8 cellular contexts compared by ENCODE assay signal in genomic region chr1:1745651-1746565, GRCh38. TPM values are rescaled to one million over a fixed set of nuclear protein-coding genes. Genes with fewer than 3 reads are reported as not detected.
DNase-seq lines count a peak whose midpoint lies in the region; ATAC-seq and TF ChIP-seq lines count a peak whose summit lies in the region.
"Not testable (repeated sequence)": the region's sequence is repeated elsewhere in the genome, so short reads cannot be mapped to it uniquely, and the experiment has no call there.

No MANE protein-coding gene starts in this region.

- H3K4me3 ChIP-seq in DND-41 (ENCODE audit: low read depth in 1 of 2, low read length in 2 of 2) (peak overlapping the region; percentile 20 to 53; a peak in 3 of 4 replicates), SK-N-SH (ENCODE audit: low read depth in 2 of 2, low read length in 1 of 2) (peak overlapping the region in 1 of 2 experiments; percentile 47; a peak in 2 of 4 replicates), foreskin fibroblast (ENCODE audit: low read depth in 1 of 2, low read length in 2 of 2) (peak overlapping the region; percentile 27 to 48)
- not testable (repeated sequence) for H3K4me3 ChIP-seq in KMS-11 (IDR thresholded peaks at IDR 0.05; ENCODE audit: insufficient read depth, low read depth, low read length)

- peak overlapping the region; percentile 62 for H3K9ac ChIP-seq in DND-41 (ENCODE audit: low read depth, low read length)
- peak overlapping the region; percentile 85 for H3K9ac ChIP-seq in KMS-11
- H3K9ac ChIP-seq in SK-N-SH, result peak overlapping the region; percentile 60; the same call in 1 of the 2 replicates

- not testable (repeated sequence) for H3K27me3 Mint-ChIP-seq in neural crest cell (ENCODE audit: low read depth)

- H3K9me2 ChIP-seq in SK-N-SH, result not testable (repeated sequence)

- peaks cover 12% of the 10 kb centered on the region; the same call in 1 of the 2 replicates for H3K79me2 ChIP-seq in DND-41 (ENCODE audit: insufficient read depth, low read length)
- H3K79me2 ChIP-seq in KMS-11 (ENCODE audit: insufficient read depth, low read depth), result not testable (repeated sequence)
- peaks cover 11% of the 10 kb centered on the region; the same call in 1 of the 2 replicates for H3K79me2 ChIP-seq in SK-N-SH (ENCODE audit: insufficient read depth)

- peak overlapping the region; percentile 79 for H3K4me3 Mint-ChIP-seq in neural crest cell
- peak overlapping the region; percentile 38 for H3K4me3 Mint-ChIP-seq in stimulated activated effector memory CD8-positive, alpha-beta T cell treated with anti-CD3 and anti-CD28 coated beads, Interleukin-12 subunit alpha, Interleukin-12 subunit beta, amount 100 ng/mL, for 72 hours

- H4K20me1 ChIP-seq in DND-41 (ENCODE audit: insufficient read depth, low read length); KMS-11 (ENCODE audit: insufficient read depth); SK-N-SH (ENCODE audit: insufficient read depth): not testable (repeated sequence)

- peak overlapping the region; percentile 49; the same call in 1 of the 2 replicates for H2AFZ ChIP-seq in DND-41 (ENCODE audit: low read depth, low read length)
- H2AFZ ChIP-seq in KMS-11 (ENCODE audit: low read depth); SK-N-SH (ENCODE audit: low read depth): not testable (repeated sequence)

- TF ChIP-seq EP300 in SK-N-SH (IDR thresholded peaks at IDR 0.05; ENCODE audit: borderline replicate concordance in 1 of 2, low read depth in 1 of 2, low read length in 1 of 2), result not testable (repeated sequence)

- not testable (repeated sequence) for H3K9me3 ChIP-seq in DND-41 (ENCODE audit: insufficient read depth, low read length, severe bottlenecking); SK-N-SH

- H3K36me3 Mint-ChIP-seq in neural crest cell (ENCODE audit: low read depth); stimulated activated effector memory CD8-positive, alpha-beta T cell treated with anti-CD3 and anti-CD28 coated beads, Interleukin-12 subunit alpha, Interleukin-12 subunit beta, amount 100 ng/mL, for 72 hours: not testable (repeated sequence)

- H3K36me3 ChIP-seq in DND-41 (ENCODE audit: insufficient read depth, low read length); KMS-11 (ENCODE audit: insufficient read depth); SK-N-SH (replicated peaks in 1 of 2; ENCODE audit: control insufficient read depth in 1 of 2, insufficient read depth in 2 of 2, low read length in 1 of 2): not testable (repeated sequence)

- CTCF ChIA-PET in SK-N-SH (lab: Yijun Ruan, JAX), result not testable (repeated sequence)

- TF ChIP-seq CTCF in DND-41 (IDR thresholded peaks at IDR 0.05; ENCODE audit: borderline replicate concordance, extremely low read depth, low read length, poor library complexity, severe bottlenecking); KMS-11 (conservative IDR thresholded peaks at IDR 0.05; ENCODE audit: low read depth, low read length); SK-N-SH (IDR thresholded peaks at IDR 0.05); foreskin fibroblast (IDR thresholded peaks at IDR 0.05; ENCODE audit: low read depth, low read length); neural crest cell (conservative IDR thresholded peaks at IDR 0.05): not testable (repeated sequence)

- not testable (repeated sequence) for H3F3A ChIP-seq in SK-N-SH (replicated peaks; ENCODE audit: insufficient read depth)

- POLR2A ChIA-PET in SK-N-SH (lab: Yijun Ruan, JAX), result not testable (repeated sequence)

- 3% methylated on average over 8 of the region's 101 CpGs for WGBS in SK-N-SH (ENCODE audit: low lambda C conversion rate)

- H3K9me3 Mint-ChIP-seq in neural crest cell; stimulated activated effector memory CD8-positive, alpha-beta T cell treated with anti-CD3 and anti-CD28 coated beads, Interleukin-12 subunit alpha, Interleukin-12 subunit beta, amount 100 ng/mL, for 72 hours: not testable (repeated sequence)

- not testable (repeated sequence) for H3K27me3 ChIP-seq in DND-41 (ENCODE audit: insufficient read depth, low read length, poor library complexity); KMS-11 (ENCODE audit: insufficient read depth, low read depth); SK-N-SH (ENCODE audit: insufficient read depth)

- H3K4me1 ChIP-seq in DND-41 (ENCODE audit: insufficient read depth, low read length); KMS-11 (ENCODE audit: low read depth, poor library complexity, severe bottlenecking); SK-N-SH (ENCODE audit: control insufficient read depth in 1 of 2, insufficient read depth in 2 of 2, low read depth in 1 of 2, low read length in 1 of 2): not testable (repeated sequence)

- H3K27ac Mint-ChIP-seq in neural crest cell (ENCODE audit: unreplicated experiment), result peak overlapping the region; percentile 97
- peak overlapping the region; percentile 86 for H3K27ac Mint-ChIP-seq in stimulated activated effector memory CD8-positive, alpha-beta T cell treated with anti-CD3 and anti-CD28 coated beads, Interleukin-12 subunit alpha, Interleukin-12 subunit beta, amount 100 ng/mL, for 72 hours

- peak; percentile 77 for ATAC-seq in DND-41 (ENCODE audit: insufficient read depth, low read depth)
- ATAC-seq in stimulated activated effector memory CD8-positive, alpha-beta T cell treated with anti-CD3 and anti-CD28 coated beads, Interleukin-12 subunit alpha, Interleukin-12 subunit beta, amount 100 ng/mL, for 72 hours, result peak; percentile 87

- peak overlapping the region; percentile 44 for H3K4me2 ChIP-seq in DND-41 (ENCODE audit: insufficient read depth, low read length)
- not testable (repeated sequence) for H3K4me2 ChIP-seq in KMS-11, SK-N-SH

- H3K27ac ChIP-seq in DND-41 (ENCODE audit: low read length) (peak overlapping the region; percentile 83), KMS-11 (peak overlapping the region; percentile 96), SK-N-SH (ENCODE audit: low read depth in 2 of 2, low read length in 1 of 2) (peak overlapping the region; percentile 70 to 90)

- peak; percentile 89 for DNase-seq in DND-41
- peak; percentile 48 for DNase-seq in H4 (ENCODE audit: low spot score)
- DNase-seq in SK-N-SH, result peak; percentile 55
- DNase-seq in activated naive CD4-positive, alpha-beta T cell treated with Interleukin-2 at 50 U/mL for 16 hours, result peak; percentile 97
- DNase-seq in foreskin fibroblast, result peak; percentile 68 to 86
- DNase-seq in neural crest cell (ENCODE audit: low read depth, low spot score), result peak; percentile 69
- DNase-seq in stimulated activated effector memory CD8-positive, alpha-beta T cell treated with anti-CD3 and anti-CD28 coated beads, Interleukin-12 subunit alpha, Interleukin-12 subunit beta, amount 100 ng/mL, for 72 hours (ENCODE audit: low spot score in 2 of 2), result peak; percentile 79 to 96

- TF ChIP-seq RAD21 in SK-N-SH (IDR thresholded peaks at IDR 0.05; ENCODE audit: low read length), result not testable (repeated sequence)

- H3K4me1 Mint-ChIP-seq in neural crest cell; stimulated activated effector memory CD8-positive, alpha-beta T cell treated with anti-CD3 and anti-CD28 coated beads, Interleukin-12 subunit alpha, Interleukin-12 subunit beta, amount 100 ng/mL, for 72 hours: not testable (repeated sequence)

TF ChIP-seq in SK-N-SH, 30 proteins besides CTCF, POLR2A, EP300 and RAD21:
- peak; percentile 38; the same call in 1 of the 2 replicates for TF ChIP-seq JUND (IDR thresholded peaks at IDR 0.05)

RNA-seq across cellular contexts. Expression of gene CDK11A, which starts 21.8 kb away (rescaled TPM):
- 3.8 and 7.0 TPM in 2 replicates for total RNA-seq in H4 (2014; rRNA removed; shearing (Covaris generic))
- 22.0 and 24.0 TPM in 2 replicates for polyA plus RNA-seq in SK-N-SH (2012; rRNA removed)
- polyA plus RNA-seq in SK-N-SH (2012; cell fraction: cytosol; rRNA removed), result 9.6 and 10.1 TPM in 2 replicates
- polyA plus RNA-seq in SK-N-SH (2012; cell fraction: nucleus; rRNA removed), result 159 and 185 TPM in 2 replicates
- total RNA-seq in neural crest cell, result 47.8 and 48.9 TPM in 2 replicates

RNA-seq across cellular contexts. Expression of gene NADK, which starts 32.4 kb away (rescaled TPM):
- 27.4 and 36.7 TPM in 2 replicates for total RNA-seq in H4 (2014; rRNA removed; shearing (Covaris generic))
- 66.2 and 70.4 TPM in 2 replicates for polyA plus RNA-seq in SK-N-SH (2012; rRNA removed)
- polyA plus RNA-seq in SK-N-SH (2012; cell fraction: cytosol; rRNA removed), result 31.7 and 41.3 TPM in 2 replicates
- 171 and 178 TPM in 2 replicates for polyA plus RNA-seq in SK-N-SH (2012; cell fraction: nucleus; rRNA removed)
- 88.4 and 91.9 TPM in 2 replicates for total RNA-seq in neural crest cell

RNA-seq across cellular contexts. Expression of gene SLC35E2B, which starts 53.3 kb away (rescaled TPM):
- total RNA-seq in H4 (2014; rRNA removed; shearing (Covaris generic)), result 18.5 and 20.1 TPM in 2 replicates
- 20.5 and 20.6 TPM in 2 replicates for polyA plus RNA-seq in SK-N-SH (2012; rRNA removed)
- polyA plus RNA-seq in SK-N-SH (2012; cell fraction: cytosol; rRNA removed), result 15.5 and 19.2 TPM in 2 replicates
- 58.2 and 59.5 TPM in 2 replicates for polyA plus RNA-seq in SK-N-SH (2012; cell fraction: nucleus; rRNA removed)
- 96.3 and 99.0 TPM in 2 replicates for total RNA-seq in neural crest cell
